In the genomic region with DNA sequence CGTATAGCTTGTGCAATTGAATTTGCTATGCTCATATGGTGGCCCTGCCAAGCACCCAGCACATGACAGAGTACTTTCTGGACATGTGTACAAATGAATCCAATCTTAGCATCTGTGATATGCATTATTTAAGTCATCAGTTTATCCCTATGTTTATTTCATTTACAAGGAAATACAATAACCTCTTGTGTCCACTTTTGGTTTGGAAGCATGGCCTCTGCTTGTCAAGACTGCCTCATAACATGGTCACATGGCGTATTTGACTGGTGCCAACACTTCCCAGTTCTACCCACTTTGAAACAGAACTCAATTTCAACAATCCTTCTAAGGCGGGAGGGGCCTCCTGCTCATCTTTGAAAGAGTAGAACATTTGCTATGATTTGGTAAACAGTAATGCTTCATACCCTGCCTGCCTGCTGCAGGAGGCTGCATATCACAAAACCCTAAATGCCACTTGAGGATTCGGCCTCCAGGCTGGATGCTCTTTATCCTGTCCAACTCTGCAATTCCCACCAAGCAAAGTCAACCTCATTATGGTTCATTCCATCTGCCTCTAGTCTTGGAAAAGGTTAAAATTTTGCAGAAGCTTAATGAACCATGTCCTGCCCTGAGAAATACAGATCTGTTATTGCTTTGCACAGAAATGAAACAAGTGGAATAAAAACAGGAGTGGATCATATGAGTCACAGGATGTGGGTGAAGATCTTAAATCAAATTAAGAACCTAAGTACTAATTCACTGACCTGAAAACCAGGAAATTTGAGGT, we compare ENCODE assay signal across 10 cellular contexts.
A peak's percentile ranks its signal among the peaks of the same experiment; 100 is the strongest.
DNase-seq lines count a peak whose midpoint lies in the region; ATAC-seq and TF ChIP-seq lines count a peak whose summit lies in the region.
"Had no signal": no experiment of that assay in that cellular context is flagged by ENCODE, and none has a peak within 500 bp of the region (broad histone marks: within the 10 kb centered on the region; RNA-seq: fewer than 3 reads in every experiment).

No MANE protein-coding gene starts in this region.

- DNase-seq in CD8-positive, alpha-beta memory T cell, result no peak
- DNase-seq in LHCN-M2 (ENCODE audit: low read depth) (peak; percentile 44), iris pigment epithelial cell (ENCODE audit: low read depth) (peak; percentile 56), lower leg skin (ENCODE audit: low spot score in 2 of 2) (no peak)
- DNase-seq: H9, NCI-H187 treated with DMSO at 0.1 percent for 48 hours had no signal

- no peak for TF ChIP-seq POLR2A in lower leg skin (IDR thresholded peaks at IDR 0.05)

- H3K36me3 Mint-ChIP-seq in CD8-positive, alpha-beta memory T cell, result peaks cover 0 to 4% (median 0%) of the 10 kb centered on the region in 3 donors
- no peaks in the 10 kb centered on the region for H3K36me3 Mint-ChIP-seq in activated T-helper 17 cell treated with anti-CD3 and anti-CD28 coated beads, Interleukin-2, amount 50 U/mL, for 72 hours (ENCODE audit: low read depth)

- CTCF ChIA-PET in CD8-positive, alpha-beta memory T cell (lab: Charles Lee), result interaction anchor here (1.6 kb wide), 1 partner anchor 36 kb away, joined by 4 read pairs; no protein-coding TSS in a partner anchor

- 81 to 88% methylated on average over 4 of the region's 4 CpGs for WGBS in lower leg skin, 2 donors

- H3K36me3 ChIP-seq in CD8-positive, alpha-beta memory T cell (ENCODE audit: insufficient read depth, low read length), result no peaks in the 10 kb centered on the region
- H3K36me3 ChIP-seq: suprapubic skin had no signal

- peaks cover 21 to 24% (median 22%) of the 10 kb centered on the region in 3 donors for H3K4me1 Mint-ChIP-seq in CD8-positive, alpha-beta memory T cell
- peaks cover 24% of the 10 kb centered on the region for H3K4me1 Mint-ChIP-seq in activated T-helper 17 cell treated with anti-CD3 and anti-CD28 coated beads, Interleukin-2, amount 50 U/mL, for 72 hours

- H3K9me3 ChIP-seq in CD8-positive, alpha-beta memory T cell (ENCODE audit: low read length), result no peaks in the 10 kb centered on the region
- H3K9me3 ChIP-seq: suprapubic skin had no signal

- no peaks in the 10 kb centered on the region for H3K27me3 ChIP-seq in CD8-positive, alpha-beta memory T cell (ENCODE audit: insufficient read depth, low read length, poor library complexity, severe bottlenecking)
- H3K27me3 ChIP-seq: suprapubic skin had no signal

- no peak for TF ChIP-seq CTCF in lower leg skin (IDR thresholded peaks at IDR 0.05)

- no peak overlapping the region for H3K4me3 ChIP-seq in CD8-positive, alpha-beta memory T cell (ENCODE audit: low read length)
- no peak overlapping the region for H3K4me3 ChIP-seq in lower leg skin (ENCODE audit: low read depth, poor library complexity, severe bottlenecking)
- H3K4me3 ChIP-seq: suprapubic skin had no signal

- H3K9me3 Mint-ChIP-seq in CD8-positive, alpha-beta memory T cell, result peaks cover 0 to 4% (median 0%) of the 10 kb centered on the region in 5 donors
- H3K9me3 Mint-ChIP-seq in activated T-helper 17 cell treated with anti-CD3 and anti-CD28 coated beads, Interleukin-2, amount 50 U/mL, for 72 hours, result peaks cover 3% of the 10 kb centered on the region
- H3K9me3 Mint-ChIP-seq: H9 had no signal

- peak; percentile 88 for ATAC-seq in activated T-helper 17 cell treated with anti-CD3 and anti-CD28 coated beads, Interleukin-2, amount 50 U/mL, for 72 hours (replicated peaks)
- ATAC-seq in GM18907 (IDR thresholded peaks at IDR 0.05; ENCODE audit: unreplicated experiment) (no peak), GM18909 (IDR thresholded peaks at IDR 0.05; ENCODE audit: poor library complexity, unreplicated experiment) (no peak)

- no peak overlapping the region for H3K27ac ChIP-seq in CD8-positive, alpha-beta memory T cell (ENCODE audit: low read depth, low read length)
- H3K27ac ChIP-seq: suprapubic skin had no signal

- intact Hi-C loops in lower leg skin (cut with DNase I; ENCODE audit: low total_unique reads), result no loop called here

- no peaks in the 10 kb centered on the region for H3K27me3 Mint-ChIP-seq in CD8-positive, alpha-beta memory T cell
- no peaks in the 10 kb centered on the region for H3K27me3 Mint-ChIP-seq in activated T-helper 17 cell treated with anti-CD3 and anti-CD28 coated beads, Interleukin-2, amount 50 U/mL, for 72 hours

- H3K27ac Mint-ChIP-seq in CD8-positive, alpha-beta memory T cell, result peak overlapping the region in 7 of 8 donors; percentile 23 to 76 (median 52)
- H3K27ac Mint-ChIP-seq in activated T-helper 17 cell treated with anti-CD3 and anti-CD28 coated beads, Interleukin-2, amount 50 U/mL, for 72 hours, result peak overlapping the region; percentile 16
- H3K27ac Mint-ChIP-seq: H9 had no signal

- H3K4me1 ChIP-seq in CD8-positive, alpha-beta memory T cell (ENCODE audit: insufficient read depth, low read length), result peaks cover 19% of the 10 kb centered on the region
- H3K4me1 ChIP-seq: suprapubic skin had no signal

- peak overlapping the region in 4 of 7 donors; percentile 10 to 30 (median 20) for H3K4me3 Mint-ChIP-seq in CD8-positive, alpha-beta memory T cell
- H3K4me3 Mint-ChIP-seq in activated T-helper 17 cell treated with anti-CD3 and anti-CD28 coated beads, Interleukin-2, amount 50 U/mL, for 72 hours, result peak overlapping the region; percentile 49
- H3K4me3 Mint-ChIP-seq: H9 had no signal

- POLR2A ChIA-PET in CD8-positive, alpha-beta memory T cell (lab: Charles Lee), result no interaction called here

Comparison
In these comparisons a context has a peak if more than half of its experiments do, and no peak if none do; other contexts are left out.
1. DNase-seq: peak in LHCN-M2 (single experiment) and iris pigment epithelial cell (single experiment); none in CD8-positive, alpha-beta memory T cell (0 of 5) and lower leg skin (0 of 2).